9 cellular contexts compared by ENCODE assay signal in the genomic region with DNA sequence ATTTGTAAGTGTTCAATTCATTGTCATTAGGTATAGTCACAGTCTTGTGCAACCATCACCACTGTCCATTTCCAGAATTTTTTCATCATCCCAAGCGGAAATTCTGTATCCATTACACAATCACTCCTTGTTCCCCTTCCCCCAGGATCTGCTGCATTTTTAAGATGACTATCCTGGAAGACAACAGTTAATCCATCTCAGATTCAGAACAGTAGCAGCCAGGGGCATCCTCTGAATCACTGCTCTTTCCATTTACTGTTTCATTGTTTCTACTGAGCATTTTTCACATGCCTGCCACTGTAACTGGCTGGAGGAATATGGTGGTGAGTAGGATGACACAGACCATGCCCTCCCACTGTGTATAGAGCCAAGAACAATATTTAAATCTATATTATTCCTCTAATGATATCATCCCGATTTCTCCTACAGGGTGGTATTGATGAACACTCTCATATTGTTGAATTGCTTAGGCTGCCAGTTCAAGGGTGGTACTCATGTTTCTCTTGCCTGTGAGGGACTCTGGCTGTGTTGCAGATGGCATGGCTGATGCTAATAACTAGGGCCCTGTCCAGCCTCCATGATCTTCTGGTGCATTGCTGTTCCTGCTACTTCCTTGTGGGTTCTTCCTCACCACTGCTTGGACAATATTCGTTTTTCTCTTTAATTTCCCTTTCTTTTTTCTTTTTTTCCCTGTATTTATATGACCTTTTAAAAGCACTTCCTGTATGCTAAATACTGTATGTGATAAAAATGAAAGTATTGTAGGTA. TPM values are rescaled to one million over a fixed set of nuclear protein-coding genes. Genes with fewer than 3 reads are reported as not detected.
A peak's percentile ranks its signal among the peaks of the same experiment; 100 is the strongest.
DNase-seq lines count a peak whose midpoint lies in the region; ATAC-seq and TF ChIP-seq lines count a peak whose summit lies in the region.
"Had no signal": no experiment of that assay in that cellular context is flagged by ENCODE, and none has a peak within 500 bp of the region (broad histone marks: within the 10 kb centered on the region; RNA-seq: fewer than 3 reads in every experiment).

No MANE protein-coding gene starts in this region.

- intact Hi-C loops in dorsolateral prefrontal cortex (cut with DNase I) = no loop called here

- no peaks in the 10 kb centered on the region for H3K9me3 Mint-ChIP-seq in nephron

- DNase-seq in EH (ENCODE audit: low read depth) (peak; percentile 99), NCI-H460 (ENCODE audit: extremely low read depth, low read depth) (peak; percentile 89), dorsolateral prefrontal cortex (no peak), omental fat pad (ENCODE audit: low spot score) (no peak), SKM-1 (lab: John Stamatoyannopoulos, UW; ENCODE audit: unreplicated experiment) (no peak), KBM-7 (no peak)
- DNase-seq in stimulated activated CD4-positive, alpha-beta T cell treated with anti-CD3 and anti-CD28 coated beads, Interleukin-4, amount 100 ng/mL, for 24 hours = no peak
- DNase-seq: mucosa of descending colon had no signal

- no peaks in the 10 kb centered on the region for H3K27me3 ChIP-seq in dorsolateral prefrontal cortex

- peak overlapping the region; percentile 5 to 35 (median 18) for H3K27ac Mint-ChIP-seq in nephron

- no peak overlapping the region for H3K4me3 ChIP-seq in dorsolateral prefrontal cortex
- H3K4me3 ChIP-seq: mucosa of descending colon had no signal

- H3K4me1 Mint-ChIP-seq in nephron = peaks cover 29% of the 10 kb centered on the region

- in situ Hi-C loops in KBM-7 (cut with MboI; ENCODE audit: low pct_unique_long_range_greater_than_20kb, low sequenced_read_pairs) = no loop called here

- H3K27me3 Mint-ChIP-seq in nephron (ENCODE audit: low read depth) = no peaks in the 10 kb centered on the region

- no peak for TF ChIP-seq CTCF in dorsolateral prefrontal cortex (IDR thresholded peaks at IDR 0.05 in 54 of 56, conservative IDR thresholded peaks at IDR 0.05 in 2 of 56; ENCODE audit: low read depth in 1 of 56, partially characterized antibody in 56 of 56)
- TF ChIP-seq CTCF in nephron (IDR thresholded peaks at IDR 0.05; ENCODE audit: unreplicated experiment in 3 of 3) = no peak
- TF ChIP-seq CTCF in omental fat pad (IDR thresholded peaks at IDR 0.05) = no peak

- H3K27ac ChIP-seq in dorsolateral prefrontal cortex = peak overlapping the region in 34 of 59 donors; percentile 3 to 78 (median 38)

- H3K36me3 Mint-ChIP-seq in nephron (ENCODE audit: low read depth) = no peaks in the 10 kb centered on the region

- no peak for ATAC-seq in omental fat pad (ENCODE audit: low FRiP score)
- ATAC-seq: mucosa of descending colon had no signal

- no peak overlapping the region for H3K4me3 Mint-ChIP-seq in nephron

RNA-seq across cellular contexts. Expression of a gene that starts 59.0 kb away (rescaled TPM):
- 9.4 and 10.8 TPM in 2 replicates for total RNA-seq in NCI-H460 (2014; rRNA removed; shearing (Covaris generic))
- 52.2 and 87.0 TPM in 2 replicates for polyA plus RNA-seq in NCI-H460 (2014; cell fraction: nucleus; rRNA removed)
- total RNA-seq in dorsolateral prefrontal cortex = 10 to 100 TPM; 10.9 to 39.0 (median 19.4) TPM
- 10 to 100 TPM; 13.3 to 26.6 (median 15.8) TPM for total RNA-seq in omental fat pad

Comparison
In these comparisons a context has a peak if more than half of its experiments do, and no peak if none do; other contexts are left out.
1. DNase-seq: peak in EH (single experiment) and NCI-H460 (single experiment); none in dorsolateral prefrontal cortex (0 of 10), omental fat pad (single experiment), stimulated activated CD4-positive, alpha-beta T cell treated with anti-CD3 and anti-CD28 coated beads, Interleukin-4, amount 100 ng/mL, for 24 hours (single experiment), SKM-1 (single experiment) and KBM-7 (single experiment).